ENCODE assay signal across 1 cellular context in genomic region chr15:74396445-74397238, GRCh38.
TF ChIP-seq lines count a peak whose summit lies in the region.

No MANE protein-coding gene starts in this region.

TF ChIP-seq in K562, 482 proteins besides CTCF, POLR2A, EP300 and RAD21 (continued from another document):
- TF ChIP-seq STAT6 (CRISPR knock-in tag; IDR thresholded peaks at IDR 0.05), result no peak
- no peak for TF ChIP-seq XRCC4 (IDR thresholded peaks at IDR 0.05; ENCODE audit: extremely low read depth, insufficient read depth, insufficient read length)
- no peak for TF ChIP-seq ZNF316 (IDR thresholded peaks at IDR 0.05)
